In the genomic region with DNA sequence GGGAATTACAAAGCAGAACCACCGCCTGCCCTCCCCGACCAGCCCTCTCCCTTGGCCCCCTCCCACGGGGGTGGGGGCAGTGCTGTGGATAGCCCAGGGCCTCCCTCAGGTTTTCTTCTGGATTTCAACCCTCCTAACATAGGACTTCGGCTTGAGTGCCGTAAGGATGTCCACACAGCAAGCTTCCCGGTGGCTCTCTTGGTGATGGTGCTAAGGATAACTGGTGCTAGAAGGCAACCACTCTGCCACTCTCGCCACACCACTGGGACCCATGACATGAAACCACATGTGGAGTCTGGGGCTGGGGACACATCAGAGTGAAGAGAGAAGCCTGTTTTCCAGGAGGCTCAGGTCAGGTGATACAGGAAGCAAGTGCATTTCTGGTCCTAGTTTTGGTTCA, we compare ENCODE assay signal across 15 cellular contexts. TPM values are rescaled to one million over a fixed set of nuclear protein-coding genes. Genes with fewer than 3 reads are reported as not detected.
A peak's percentile ranks its signal among the peaks of the same experiment; 100 is the strongest.
DNase-seq lines count a peak whose midpoint lies in the region; ATAC-seq and TF ChIP-seq lines count a peak whose summit lies in the region.
"Had no signal": no experiment of that assay in that cellular context is flagged by ENCODE, and none has a peak within 500 bp of the region (broad histone marks: within the 10 kb centered on the region; RNA-seq: fewer than 3 reads in every experiment).

No MANE protein-coding gene starts in this region.

- H3K36me3 ChIP-seq in heart right ventricle: peaks cover 0 to 31% (median 0%) of the 10 kb centered on the region in 9 donors
- no peaks in the 10 kb centered on the region for H3K36me3 ChIP-seq in upper lobe of right lung
- H3K36me3 ChIP-seq: BE2C had no signal

- H3K36me3 Mint-ChIP-seq in chondrocyte (ENCODE audit: low read depth): no peaks in the 10 kb centered on the region
- H3K36me3 Mint-ChIP-seq: CD4-positive, alpha-beta memory T cell had no signal

- H3K27ac Mint-ChIP-seq in chondrocyte (ENCODE audit: unreplicated experiment): no peak overlapping the region
- H3K27ac Mint-ChIP-seq: CD4-positive, alpha-beta memory T cell; GM23338 had no signal

- DNase-seq in heart right ventricle (no peak), left ventricle myocardium superior (no peak), chondrocyte (ENCODE audit: low spot score) (peak; percentile 36), pons (ENCODE audit: low spot score) (peak; percentile 2), upper lobe of right lung (peak; percentile 46)
- DNase-seq: BE2C; CD4-positive, alpha-beta memory T cell; DMS79; H7 had no signal

- TF ChIP-seq CTCF in heart right ventricle (IDR thresholded peaks at IDR 0.05): no peak
- no peak for TF ChIP-seq CTCF in chondrocyte (IDR thresholded peaks at IDR 0.05)
- no peak for TF ChIP-seq CTCF in upper lobe of right lung (IDR thresholded peaks at IDR 0.05)

- peaks cover 9% of the 10 kb centered on the region for H3K27me3 Mint-ChIP-seq in chondrocyte (ENCODE audit: low read depth)
- H3K27me3 Mint-ChIP-seq: CD4-positive, alpha-beta memory T cell had no signal

- WGBS in heart right ventricle, 2 donors: 82 to 83% methylated on average over 7 of the region's 7 CpGs

- no peaks in the 10 kb centered on the region for H3K9me3 Mint-ChIP-seq in chondrocyte (ENCODE audit: low read depth)
- H3K9me3 Mint-ChIP-seq: CD4-positive, alpha-beta memory T cell; GM23338 had no signal

- H3K27ac ChIP-seq in heart right ventricle: peak overlapping the region in 6 of 10 donors; percentile 70 to 90 (median 78)
- H3K27ac ChIP-seq in upper lobe of right lung: no peak overlapping the region
- H3K27ac ChIP-seq: A549, C4-2B had no signal

- H3K4me3 ChIP-seq in heart right ventricle: no peak overlapping the region
- no peak overlapping the region for H3K4me3 ChIP-seq in upper lobe of right lung
- H3K4me3 ChIP-seq: A549, GM12878, GM23338 had no signal

- H3K9me3 ChIP-seq in heart right ventricle: no peaks in the 10 kb centered on the region
- no peaks in the 10 kb centered on the region for H3K9me3 ChIP-seq in upper lobe of right lung
- H3K9me3 ChIP-seq: A549, BE2C had no signal

- H3K4me1 ChIP-seq in heart right ventricle: peaks cover 0 to 53% (median 31%) of the 10 kb centered on the region in 9 donors
- H3K4me1 ChIP-seq in upper lobe of right lung: no peaks in the 10 kb centered on the region
- H3K4me1 ChIP-seq: A549, BE2C had no signal

- intact Hi-C loops in heart right ventricle (cut with DNase I) (loop anchor here in 1 of 10 donors (5.0 kb wide), 1 partner anchor 33 kb away; the partner anchor contains the start of gene SCN5A), left ventricle myocardium superior (cut with micrococcal nuclease) (no loop called here), upper lobe of right lung (cut with DNase I) (no loop called here)

- H3K4me1 Mint-ChIP-seq in chondrocyte (ENCODE audit: low read depth): no peaks in the 10 kb centered on the region
- H3K4me1 Mint-ChIP-seq: CD4-positive, alpha-beta memory T cell had no signal

- ATAC-seq in heart right ventricle: no peak
- no peak for ATAC-seq in left ventricle myocardium superior
- ATAC-seq in upper lobe of right lung: no peak
- ATAC-seq in GM21576 (IDR thresholded peaks at IDR 0.05; ENCODE audit: unreplicated experiment): no peak
- no peak for ATAC-seq in SK-N-SH treated with all-trans-retinoic acid at 6 μM for 48 hours
- ATAC-seq: A549, GM12878, GM23338 had no signal

- no peaks in the 10 kb centered on the region for H3K27me3 ChIP-seq in heart right ventricle
- H3K27me3 ChIP-seq in upper lobe of right lung: no peaks in the 10 kb centered on the region
- H3K27me3 ChIP-seq: BE2C had no signal

- H3K4me3 Mint-ChIP-seq in chondrocyte (ENCODE audit: unreplicated experiment): no peak overlapping the region
- H3K4me3 Mint-ChIP-seq: CD4-positive, alpha-beta memory T cell; GM23338 had no signal

TF ChIP-seq in SK-N-SH treated with all-trans-retinoic acid at 6 μM for 48 hours, 23 proteins besides CTCF, POLR2A, EP300 and RAD21:
- no peak for TF ChIP-seq TOX (CRISPR knock-in tag; IDR thresholded peaks at IDR 0.05; ENCODE audit: borderline replicate concordance)
- TF ChIP-seq SNAI2 (CRISPR knock-in tag; IDR thresholded peaks at IDR 0.05): no peak
- TF ChIP-seq, protein P1, sequence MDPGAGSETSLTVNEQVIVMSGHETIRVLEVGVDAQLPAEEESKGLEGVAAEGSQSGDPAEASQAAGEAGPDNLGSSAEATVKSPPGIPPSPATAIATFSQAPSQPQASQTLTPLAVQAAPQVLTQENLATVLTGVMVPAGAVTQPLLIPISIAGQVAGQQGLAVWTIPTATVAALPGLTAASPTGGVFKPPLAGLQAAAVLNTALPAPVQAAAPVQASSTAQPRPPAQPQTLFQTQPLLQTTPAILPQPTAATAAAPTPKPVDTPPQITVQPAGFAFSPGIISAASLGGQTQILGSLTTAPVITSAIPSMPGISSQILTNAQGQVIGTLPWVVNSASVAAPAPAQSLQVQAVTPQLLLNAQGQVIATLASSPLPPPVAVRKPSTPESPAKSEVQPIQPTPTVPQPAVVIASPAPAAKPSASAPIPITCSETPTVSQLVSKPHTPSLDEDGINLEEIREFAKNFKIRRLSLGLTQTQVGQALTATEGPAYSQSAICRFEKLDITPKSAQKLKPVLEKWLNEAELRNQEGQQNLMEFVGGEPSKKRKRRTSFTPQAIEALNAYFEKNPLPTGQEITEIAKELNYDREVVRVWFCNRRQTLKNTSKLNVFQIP (CRISPR knock-in tag; IDR thresholded peaks at IDR 0.05; ENCODE audit: borderline replicate concordance, low read depth): no peak
- no peak for TF ChIP-seq ZNF8 (CRISPR knock-in tag; IDR thresholded peaks at IDR 0.05)
- no peak for TF ChIP-seq ISL1 (CRISPR knock-in tag; IDR thresholded peaks at IDR 0.05)
- TF ChIP-seq CSDC2 (CRISPR knock-in tag; IDR thresholded peaks at IDR 0.05): no peak
- TF ChIP-seq GLIS3 (CRISPR knock-in tag; IDR thresholded peaks at IDR 0.05): no peak
- TF ChIP-seq ESRRG (CRISPR knock-in tag; IDR thresholded peaks at IDR 0.05): no peak
- no peak for TF ChIP-seq TCF4 (CRISPR knock-in tag; IDR thresholded peaks at IDR 0.05; ENCODE audit: borderline replicate concordance)
- no peak for TF ChIP-seq BACH2 (CRISPR knock-in tag; IDR thresholded peaks at IDR 0.05; ENCODE audit: borderline replicate concordance)
- TF ChIP-seq ZNF70 (CRISPR knock-in tag; IDR thresholded peaks at IDR 0.05): no peak
- TF ChIP-seq PATZ1 (CRISPR knock-in tag; IDR thresholded peaks at IDR 0.05; ENCODE audit: borderline replicate concordance): no peak
- no peak for TF ChIP-seq RARB (CRISPR knock-in tag; IDR thresholded peaks at IDR 0.05)
- no peak for TF ChIP-seq OSR1 (CRISPR knock-in tag; IDR thresholded peaks at IDR 0.05)
- no peak for TF ChIP-seq ZFP3 (CRISPR knock-in tag; IDR thresholded peaks at IDR 0.05)
- TF ChIP-seq PPARA (CRISPR knock-in tag; IDR thresholded peaks at IDR 0.05; ENCODE audit: borderline replicate concordance): no peak
- no peak for TF ChIP-seq ZC3H10 (CRISPR knock-in tag; IDR thresholded peaks at IDR 0.05)
- TF ChIP-seq, protein P2, sequence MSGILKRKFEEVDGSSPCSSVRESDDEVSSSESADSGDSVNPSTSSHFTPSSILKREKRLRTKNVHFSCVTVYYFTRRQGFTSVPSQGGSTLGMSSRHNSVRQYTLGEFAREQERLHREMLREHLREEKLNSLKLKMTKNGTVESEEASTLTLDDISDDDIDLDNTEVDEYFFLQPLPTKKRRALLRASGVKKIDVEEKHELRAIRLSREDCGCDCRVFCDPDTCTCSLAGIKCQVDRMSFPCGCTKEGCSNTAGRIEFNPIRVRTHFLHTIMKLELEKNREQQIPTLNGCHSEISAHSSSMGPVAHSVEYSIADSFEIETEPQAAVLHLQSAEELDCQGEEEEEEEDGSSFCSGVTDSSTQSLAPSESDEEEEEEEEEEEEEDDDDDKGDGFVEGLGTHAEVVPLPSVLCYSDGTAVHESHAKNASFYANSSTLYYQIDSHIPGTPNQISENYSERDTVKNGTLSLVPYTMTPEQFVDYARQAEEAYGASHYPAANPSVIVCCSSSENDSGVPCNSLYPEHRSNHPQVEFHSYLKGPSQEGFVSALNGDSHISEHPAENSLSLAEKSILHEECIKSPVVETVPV (CRISPR knock-in tag; IDR thresholded peaks at IDR 0.05): no peak
- TF ChIP-seq, protein P3, sequence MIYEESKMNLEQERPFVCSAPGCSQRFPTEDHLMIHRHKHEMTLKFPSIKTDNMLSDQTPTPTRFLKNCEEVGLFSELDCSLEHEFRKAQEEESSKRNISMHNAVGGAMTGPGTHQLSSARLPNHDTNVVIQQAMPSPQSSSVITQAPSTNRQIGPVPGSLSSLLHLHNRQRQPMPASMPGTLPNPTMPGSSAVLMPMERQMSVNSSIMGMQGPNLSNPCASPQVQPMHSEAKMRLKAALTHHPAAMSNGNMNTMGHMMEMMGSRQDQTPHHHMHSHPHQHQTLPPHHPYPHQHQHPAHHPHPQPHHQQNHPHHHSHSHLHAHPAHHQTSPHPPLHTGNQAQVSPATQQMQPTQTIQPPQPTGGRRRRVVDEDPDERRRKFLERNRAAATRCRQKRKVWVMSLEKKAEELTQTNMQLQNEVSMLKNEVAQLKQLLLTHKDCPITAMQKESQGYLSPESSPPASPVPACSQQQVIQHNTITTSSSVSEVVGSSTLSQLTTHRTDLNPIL (CRISPR knock-in tag; IDR thresholded peaks at IDR 0.05; ENCODE audit: low read depth): no peak
- TF ChIP-seq ARNTL (CRISPR knock-in tag; IDR thresholded peaks at IDR 0.05; ENCODE audit: borderline replicate concordance, low read depth): no peak

RNA-seq across cellular contexts. Expression of gene SCN5A, which starts 35.4 kb away (rescaled TPM):
- total RNA-seq in heart right ventricle (100 to 1,000 TPM; 122 to 254 (median 182) TPM), left ventricle myocardium superior (133 TPM), chondrocyte (0.21 to 0.25 TPM (median 0.24 TPM) in 3 replicates), upper lobe of right lung (0.58 TPM)
- polyA plus RNA-seq in heart right ventricle: 10 to 100 TPM; 29.9 to 61.5 TPM
- total RNA-seq: GM12878 had no signal
- polyA plus RNA-seq: CD4-positive, alpha-beta memory T cell; GM12878 had no signal

Comparison
In these comparisons a context has a peak if more than half of its experiments do, and no peak if none do; other contexts are left out.
1. DNase-seq: peak in chondrocyte (single experiment), pons (single experiment) and upper lobe of right lung (single experiment); none in heart right ventricle (0 of 2) and left ventricle myocardium superior (single experiment).
2. RNA of gene SCN5A, which starts 35.4 kb away (total RNA-seq): 122 to 254 TPM in heart right ventricle and 133 TPM in left ventricle myocardium superior (single experiment); 0.58 TPM in upper lobe of right lung (single experiment) and 0.21 to 0.25 TPM in chondrocyte; every median in the first group is over 10 times any median in the second.